ENCODE assay signal across 23 cellular contexts in genomic region chr2:223197046-223197445, GRCh38.
"Had no signal": no experiment of that assay in that cellular context is flagged by ENCODE, and none has a peak within 500 bp of the region (broad histone marks: within the 10 kb centered on the region; RNA-seq: fewer than 3 reads in every experiment).

No MANE protein-coding gene starts in this region.

- H3K36me3 Mint-ChIP-seq: activated CD4-positive, alpha-beta memory T cell treated with anti-CD3 and anti-CD28 coated beads for 36 hours; activated naive CD8-positive, alpha-beta T cell treated with anti-CD3 and anti-CD28 coated beads, Interleukin-2, amount 10 ng/mL, durations not matched to agents 7 days and 5 days; mesothelial cell of epicardium; natural killer cell treated with Interleukin-12 subunit alpha and Interleukin-12 subunit beta and Interleukin-15 and Interleukin-18, amount 100 ng/mL, for 72 hours; stimulated activated memory B cell treated with anti-CD40 and anti-IgM and Interleukin-4, amounts not matched to agents 10 μg/mL and 1 μg/mL and 100 μg/mL, for 72 hours; type B pancreatic cell had no signal

- H3K4me3 ChIP-seq: body of pancreas, lower lobe of right lung, ovary, prostate gland, testis had no signal

- H3K4me1 Mint-ChIP-seq: activated naive CD8-positive, alpha-beta T cell treated with anti-CD3 and anti-CD28 coated beads, Interleukin-2, amount 10 ng/mL, durations not matched to agents 7 days and 5 days; stimulated activated memory B cell treated with anti-CD40 and anti-IgM and Interleukin-4, amounts not matched to agents 10 μg/mL and 1 μg/mL and 100 μg/mL, for 72 hours had no signal

- H3K27ac Mint-ChIP-seq: activated CD4-positive, alpha-beta memory T cell treated with anti-CD3 and anti-CD28 coated beads for 36 hours; activated naive CD4-positive, alpha-beta T cell treated with anti-CD3 and anti-CD28 coated beads for 36 hours; activated naive CD8-positive, alpha-beta T cell treated with anti-CD3 and anti-CD28 coated beads, Interleukin-2, amount 10 ng/mL, durations not matched to agents 7 days and 5 days; activated T-cell treated with anti-CD3 and anti-CD28 coated beads, Interleukin-2, amount 50 U/mL, for 72 hours; mesothelial cell of epicardium; natural killer cell treated with Interleukin-12 subunit alpha and Interleukin-12 subunit beta and Interleukin-15 and Interleukin-18, amount 100 ng/mL, for 72 hours; stimulated activated memory B cell treated with anti-CD40 and anti-IgM and Interleukin-4, amounts not matched to agents 10 μg/mL and 1 μg/mL and 100 μg/mL, for 72 hours; T-helper 1 cell treated with Interleukin-12 subunit alpha and Interleukin-12 subunit beta and Interleukin-4 antibody, amounts not matched to agents 30 μg/mL and 1 μg/mL, for 36 hours; type B pancreatic cell had no signal

- H3K9me3 Mint-ChIP-seq: activated CD4-positive, alpha-beta memory T cell treated with anti-CD3 and anti-CD28 coated beads for 36 hours; activated naive CD8-positive, alpha-beta T cell treated with anti-CD3 and anti-CD28 coated beads, Interleukin-2, amount 10 ng/mL, durations not matched to agents 7 days and 5 days; T-helper 1 cell treated with Interleukin-12 subunit alpha and Interleukin-12 subunit beta and Interleukin-4 antibody, amounts not matched to agents 30 μg/mL and 1 μg/mL, for 36 hours had no signal

- H3K36me3 ChIP-seq: lower lobe of right lung, ovary, prostate gland had no signal

- H3K9me3 ChIP-seq: body of pancreas, lower lobe of right lung, ovary, prostate gland, testis had no signal

- H3K4me1 ChIP-seq: body of pancreas, lower lobe of right lung, prostate gland, testis had no signal

- H3K27me3 Mint-ChIP-seq: activated CD4-positive, alpha-beta memory T cell treated with anti-CD3 and anti-CD28 coated beads for 36 hours; activated naive CD8-positive, alpha-beta T cell treated with anti-CD3 and anti-CD28 coated beads, Interleukin-2, amount 10 ng/mL, durations not matched to agents 7 days and 5 days had no signal

- DNase-seq: activated CD4-positive, alpha-beta memory T cell treated with anti-CD3 and anti-CD28 coated beads for 36 hours; activated CD4-positive, alpha-beta T cell treated with anti-CD3 and anti-CD28 coated beads for 4 hours; activated CD4-positive, CD25-positive, alpha-beta regulatory T cell; activated effector memory CD4-positive, alpha-beta T cell treated with Interleukin-2 at 50 U/mL for 16 hours; activated naive CD4-positive, alpha-beta T cell treated with anti-CD3 and anti-CD28 coated beads for 36 hours; activated naive CD8-positive, alpha-beta T cell treated with anti-CD3 and anti-CD28 coated beads, Interleukin-2, amount 10 ng/mL, durations not matched to agents 7 days and 5 days; activated T-cell treated with anti-CD3 and anti-CD28 coated beads, Interleukin-2, amount 50 U/mL, for 72 hours; amygdala; body of pancreas; effector memory CD4-positive, alpha-beta T cell; glutamatergic neuron; hypothalamus; lower lobe of right lung; ovary; stimulated activated CD4-positive, alpha-beta T cell treated with anti-CD3 and anti-CD28 coated beads, Interleukin-1b, Interleukin-23, amount 100 ng/mL, for 48 hours; T1000; testis had no signal

- H3K27ac ChIP-seq: body of pancreas, lower lobe of right lung, ovary, prostate gland, testis had no signal

- H3K4me3 Mint-ChIP-seq: activated CD4-positive, alpha-beta memory T cell treated with anti-CD3 and anti-CD28 coated beads for 36 hours; activated naive CD4-positive, alpha-beta T cell treated with anti-CD3 and anti-CD28 coated beads for 36 hours; activated naive CD8-positive, alpha-beta T cell treated with anti-CD3 and anti-CD28 coated beads, Interleukin-2, amount 10 ng/mL, durations not matched to agents 7 days and 5 days; activated T-cell treated with anti-CD3 and anti-CD28 coated beads, Interleukin-2, amount 50 U/mL, for 72 hours; mesothelial cell of epicardium; natural killer cell treated with Interleukin-12 subunit alpha and Interleukin-12 subunit beta and Interleukin-15 and Interleukin-18, amount 100 ng/mL, for 72 hours; stimulated activated memory B cell treated with anti-CD40 and anti-IgM and Interleukin-4, amounts not matched to agents 10 μg/mL and 1 μg/mL and 100 μg/mL, for 72 hours; T-helper 1 cell treated with Interleukin-12 subunit alpha and Interleukin-12 subunit beta and Interleukin-4 antibody, amounts not matched to agents 30 μg/mL and 1 μg/mL, for 36 hours; type B pancreatic cell had no signal

- H3K27me3 ChIP-seq: body of pancreas, ovary, testis had no signal
